In genomic region chr10:79404231-79404609, GRCh38 we compare ENCODE assay signal across 9 cellular contexts. TPM values are rescaled to one million over a fixed set of nuclear protein-coding genes. Genes with fewer than 3 reads are reported as not detected.
A peak's percentile ranks its signal among the peaks of the same experiment; 100 is the strongest.
DNase-seq lines count a peak whose midpoint lies in the region; ATAC-seq and TF ChIP-seq lines count a peak whose summit lies in the region.
"Had no signal": no experiment of that assay in that cellular context is flagged by ENCODE, and none has a peak within 500 bp of the region (broad histone marks: within the 10 kb centered on the region; RNA-seq: fewer than 3 reads in every experiment).

No MANE protein-coding gene starts in this region.

- H3K9me3 Mint-ChIP-seq in dendritic cell treated with granulocyte-macrophage colony-stimulating factor and Interleukin-4, amounts not matched to agents 40 ng/mL and 50 ng/mL, for 4 days = no peaks in the 10 kb centered on the region
- H3K9me3 Mint-ChIP-seq in type B pancreatic cell = no peaks in the 10 kb centered on the region

- H3K4me1 Mint-ChIP-seq in dendritic cell treated with granulocyte-macrophage colony-stimulating factor and Interleukin-4, amounts not matched to agents 40 ng/mL and 50 ng/mL, for 4 days (ENCODE audit: low read depth) = peaks cover 90% of the 10 kb centered on the region
- H3K4me1 Mint-ChIP-seq in type B pancreatic cell (ENCODE audit: unreplicated experiment) = peaks cover 68% of the 10 kb centered on the region

- no peak overlapping the region for H3K9ac ChIP-seq in liver (ENCODE audit: low read depth in 1 of 2, low read length in 2 of 2)

- H3K27ac ChIP-seq in liver (ENCODE audit: low read depth in 1 of 2, low read length in 2 of 2) = peak overlapping the region; percentile 73 to 78

- peaks cover 35% of the 10 kb centered on the region for H3K27me3 Mint-ChIP-seq in dendritic cell treated with granulocyte-macrophage colony-stimulating factor and Interleukin-4, amounts not matched to agents 40 ng/mL and 50 ng/mL, for 4 days
- no peaks in the 10 kb centered on the region for H3K27me3 Mint-ChIP-seq in type B pancreatic cell

- intact Hi-C loops in dendritic cell treated with granulocyte-macrophage colony-stimulating factor and Interleukin-4, amounts not matched to agents 40 ng/mL and 50 ng/mL, for 4 days (cut with micrococcal nuclease) = no loop called here

- H3K36me3 ChIP-seq in liver (ENCODE audit: control insufficient read depth in 4 of 4, insufficient read depth in 3 of 4, low read depth in 1 of 4, low read length in 3 of 4) = peaks cover 0 to 2% (median 0%) of the 10 kb centered on the region in 4 donors

- 8% methylated on average over 7 of the region's 7 CpGs for WGBS in liver

- TF ChIP-seq CTCF in liver (IDR thresholded peaks at IDR 0.05; ENCODE audit: low read depth, low read length, missing input control) (no peak), type B pancreatic cell (conservative IDR thresholded peaks at IDR 0.05) (no peak)

- peak; percentile 8 to 39 for TF ChIP-seq RAD21 in liver (IDR thresholded peaks at IDR 0.05)

- H3K27ac Mint-ChIP-seq in dendritic cell treated with granulocyte-macrophage colony-stimulating factor and Interleukin-4, amounts not matched to agents 40 ng/mL and 50 ng/mL, for 4 days = peak overlapping the region; percentile 82
- peak overlapping the region; percentile 73 for H3K27ac Mint-ChIP-seq in type B pancreatic cell

- H3K4me3 Mint-ChIP-seq in dendritic cell treated with granulocyte-macrophage colony-stimulating factor and Interleukin-4, amounts not matched to agents 40 ng/mL and 50 ng/mL, for 4 days = no peak overlapping the region
- H3K4me3 Mint-ChIP-seq in type B pancreatic cell = peak overlapping the region; percentile 60

- peaks cover 27% of the 10 kb centered on the region for H3K36me3 Mint-ChIP-seq in dendritic cell treated with granulocyte-macrophage colony-stimulating factor and Interleukin-4, amounts not matched to agents 40 ng/mL and 50 ng/mL, for 4 days (ENCODE audit: low read depth)
- no peaks in the 10 kb centered on the region for H3K36me3 Mint-ChIP-seq in type B pancreatic cell

- H3K27me3 ChIP-seq in liver (ENCODE audit: control insufficient read depth in 4 of 4, insufficient read depth in 4 of 4, low read length in 3 of 4) = no peaks in the 10 kb centered on the region

- H3K9me3 ChIP-seq in liver (ENCODE audit: control insufficient read depth in 4 of 4, low read length in 3 of 4) = no peaks in the 10 kb centered on the region

- no peak overlapping the region for H3K4me3 ChIP-seq in liver (ENCODE audit: low read depth in 1 of 3, low read length in 3 of 3)

- peak; percentile 40 for DNase-seq in M059J (ENCODE audit: low read depth)
- no peak for DNase-seq in type B pancreatic cell (ENCODE audit: extremely low spot score, unreplicated experiment)
- DNase-seq in activated T-cell treated with anti-CD3 and anti-CD28 coated beads for 4 hours = no peak
- no peak for DNase-seq in DMS53 (lab: John Stamatoyannopoulos, UW)
- DNase-seq in activated gamma-delta T cell treated with Interleukin-2 at 50 U/mL for 16 hours = no peak
- DNase-seq: activated CD4-positive, alpha-beta T cell treated with anti-CD3 and anti-CD28 coated beads for 4 hours had no signal

- no peak for ATAC-seq in GM19328 (IDR thresholded peaks at IDR 0.05; ENCODE audit: unreplicated experiment)

- peaks cover 20 to 41% (median 26%) of the 10 kb centered on the region in 4 donors for H3K4me1 ChIP-seq in liver (ENCODE audit: control insufficient read depth in 4 of 4, insufficient read depth in 4 of 4, low read length in 3 of 4)

TF ChIP-seq in liver, 16 proteins besides CTCF, POLR2A, EP300 and RAD21:
- TF ChIP-seq HNF4G (IDR thresholded peaks at IDR 0.05) (no peak), FOXA2 (IDR thresholded peaks at IDR 0.05) (no peak), EGR1 (IDR thresholded peaks at IDR 0.05; ENCODE audit: low read depth in 2 of 2) (no peak), REST (IDR thresholded peaks at IDR 0.05) (no peak), JUND (IDR thresholded peaks at IDR 0.05) (no peak), GABPA (IDR thresholded peaks at IDR 0.05 in 1 of 2, conservative IDR thresholded peaks at IDR 0.05 in 1 of 2) (no peak), NR2F2 (IDR thresholded peaks at IDR 0.05) (peak; percentile 76), RXRA (IDR thresholded peaks at IDR 0.05) (peak in 1 of 2 donors; percentile 26), YY1 (IDR thresholded peaks at IDR 0.05) (no peak), MAX (IDR thresholded peaks at IDR 0.05) (peak; percentile 28), SP1 (IDR thresholded peaks at IDR 0.05) (peak; percentile 36), FOXA1 (IDR thresholded peaks at IDR 0.05) (no peak), TAF1 (conservative IDR thresholded peaks at IDR 0.05) (no peak), HNF4A (conservative IDR thresholded peaks at IDR 0.05) (peak in 1 of 2 donors; percentile 7), ATF3 (IDR thresholded peaks at IDR 0.05) (no peak), ZBTB33 (IDR thresholded peaks at IDR 0.05) (no peak)

RNA-seq across cellular contexts. Expression of gene ZCCHC24, which starts 41.2 kb away (rescaled TPM):
- total RNA-seq in M059J (2014; rRNA removed; shearing (Covaris generic)) = 9.8 and 18.2 TPM in 2 replicates
- total RNA-seq in liver (10 to 100 TPM in 1 of 2 donors, 1 to 10 TPM in 1; 7.8 to 23.9 TPM), type B pancreatic cell (ENCODE audit: low replicate concordance) (2.7 and 29.1 TPM in 2 replicates)
- 10 to 100 TPM; 13.2 to 16.4 TPM for polyA plus RNA-seq in liver

RNA-seq across cellular contexts. Expression of gene PPIF, which starts 57.0 kb away (rescaled TPM):
- total RNA-seq in M059J (2014; rRNA removed; shearing (Covaris generic)) = 36.5 and 50.7 TPM in 2 replicates
- total RNA-seq in liver = 10 to 100 TPM; 22.2 to 84.3 TPM
- 10 to 100 TPM; 51.4 to 68.6 TPM for polyA plus RNA-seq in liver
- 67.5 and 91.3 TPM in 2 replicates for total RNA-seq in type B pancreatic cell (ENCODE audit: low replicate concordance)
